In the genomic region with DNA sequence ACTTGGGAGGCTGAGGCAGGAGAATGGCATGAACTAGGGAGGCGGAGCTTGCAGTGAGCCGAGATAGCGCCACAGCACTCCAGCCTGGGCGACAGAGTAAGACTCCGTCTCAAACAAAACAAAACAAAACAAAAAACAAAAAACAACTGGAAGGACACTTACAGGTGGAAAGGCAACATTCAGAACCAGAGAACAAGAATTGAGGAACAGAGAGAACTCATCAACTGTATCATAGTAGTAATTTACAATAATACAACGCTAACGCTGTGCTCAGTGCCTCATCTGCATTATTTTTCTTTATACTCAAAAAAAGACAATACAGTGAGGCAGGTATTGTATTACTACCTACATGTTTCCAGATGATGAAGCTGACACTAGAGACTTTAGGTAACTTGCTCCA, we compare ENCODE assay signal across 8 cellular contexts. TPM values are rescaled to one million over a fixed set of nuclear protein-coding genes. Genes with fewer than 3 reads are reported as not detected.
DNase-seq lines count a peak whose midpoint lies in the region; TF ChIP-seq lines count a peak whose summit lies in the region.
"Not testable (repeated sequence)": the region's sequence is repeated elsewhere in the genome, so short reads cannot be mapped to it uniquely, and the experiment has no call there.

No MANE protein-coding gene starts in this region.

- H3K4me1 ChIP-seq in Caco-2 = peaks cover 14% of the 10 kb centered on the region; the same call in 1 of the 2 replicates
- H3K4me1 ChIP-seq in HUES6 (ENCODE audit: control insufficient read depth, insufficient read depth, low read length) = peaks cover 11% of the 10 kb centered on the region
- not testable (repeated sequence) for H3K4me1 ChIP-seq in iPS-15b (ENCODE audit: control insufficient read depth, insufficient read depth, low read length)

- BruUV-seq in Caco-2 (replicated peaks; lab: Mats Ljungman, UMichigan) = not testable (repeated sequence)

- H2AFZ ChIP-seq in SU-DHL-6 (ENCODE audit: low read depth, low read length, severe bottlenecking) = not testable (repeated sequence)

- H3K4me1 Mint-ChIP-seq in Caco-2 (ENCODE audit: low read depth, unreplicated experiment) (peaks cover 21% of the 10 kb centered on the region), nephron (peaks cover 11% of the 10 kb centered on the region)
- peaks cover 23% of the 10 kb centered on the region for H3K4me1 Mint-ChIP-seq in activated T-helper 2 cell treated with anti-CD3 and anti-CD28 coated beads, Interferon-gamma antibody, Interleukin-2, Interleukin-4, amounts not matched to agents 10 μg/mL and 5 μg/mL and 100 μg/mL, durations not matched to agents 14 hours and 24 hours and 36 hours (ENCODE audit: low read depth)
- peaks cover 55% of the 10 kb centered on the region for H3K4me1 Mint-ChIP-seq in dendritic cell treated with granulocyte-macrophage colony-stimulating factor and Interleukin-4, amounts not matched to agents 40 ng/mL and 50 ng/mL, for 4 days (ENCODE audit: low read depth)
- peaks cover 60% of the 10 kb centered on the region for H3K4me1 Mint-ChIP-seq in stimulated activated naive CD8-positive, alpha-beta T cell treated with anti-CD3 and anti-CD28 coated beads, Interleukin-15, Interleukin-2, amounts not matched to agents 100 ng/mL and 50 ng/mL, for 24 hours (ENCODE audit: low read depth)

- H3K9me3 Mint-ChIP-seq in Caco-2 (ENCODE audit: unreplicated experiment); activated T-helper 2 cell treated with anti-CD3 and anti-CD28 coated beads, Interferon-gamma antibody, Interleukin-2, Interleukin-4, amounts not matched to agents 10 μg/mL and 5 μg/mL and 100 μg/mL, durations not matched to agents 14 hours and 24 hours and 36 hours; dendritic cell treated with granulocyte-macrophage colony-stimulating factor and Interleukin-4, amounts not matched to agents 40 ng/mL and 50 ng/mL, for 4 days; nephron; stimulated activated naive CD8-positive, alpha-beta T cell treated with anti-CD3 and anti-CD28 coated beads, Interleukin-15, Interleukin-2, amounts not matched to agents 100 ng/mL and 50 ng/mL, for 24 hours: not testable (repeated sequence)

- not testable (repeated sequence) for TF ChIP-seq CTCF in Caco-2 (IDR thresholded peaks at IDR 0.05; ENCODE audit: insufficient read depth in 1 of 2, low read depth in 1 of 2, low read length in 1 of 2, severe bottlenecking in 1 of 2, unreplicated experiment in 1 of 2); SU-DHL-6 (IDR thresholded peaks at IDR 0.05; ENCODE audit: insufficient read depth, low read length, poor library complexity, severe bottlenecking); nephron (IDR thresholded peaks at IDR 0.05; ENCODE audit: unreplicated experiment in 3 of 3)

- H3F3A ChIP-seq in SU-DHL-6 (ENCODE audit: insufficient read depth) = not testable (repeated sequence)

- H3K36me3 Mint-ChIP-seq in Caco-2 (ENCODE audit: insufficient read depth, unreplicated experiment) = peaks cover 12% of the 10 kb centered on the region
- H3K36me3 Mint-ChIP-seq in activated T-helper 2 cell treated with anti-CD3 and anti-CD28 coated beads, Interferon-gamma antibody, Interleukin-2, Interleukin-4, amounts not matched to agents 10 μg/mL and 5 μg/mL and 100 μg/mL, durations not matched to agents 14 hours and 24 hours and 36 hours (ENCODE audit: low read depth) = peaks cover 15% of the 10 kb centered on the region
- peaks cover 21% of the 10 kb centered on the region for H3K36me3 Mint-ChIP-seq in dendritic cell treated with granulocyte-macrophage colony-stimulating factor and Interleukin-4, amounts not matched to agents 40 ng/mL and 50 ng/mL, for 4 days (ENCODE audit: low read depth)
- not testable (repeated sequence) for H3K36me3 Mint-ChIP-seq in nephron (ENCODE audit: low read depth)
- peaks cover 27% of the 10 kb centered on the region for H3K36me3 Mint-ChIP-seq in stimulated activated naive CD8-positive, alpha-beta T cell treated with anti-CD3 and anti-CD28 coated beads, Interleukin-15, Interleukin-2, amounts not matched to agents 100 ng/mL and 50 ng/mL, for 24 hours (ENCODE audit: low read depth)

- H3K4me3 ChIP-seq in Caco-2 (ENCODE audit: low read depth, low read length) = not testable (repeated sequence)
- 0 out of 2 replicates have a peak overlapping the region, but pooled peaks have one; percentile 32 for H3K4me3 ChIP-seq in HUES6 (ENCODE audit: low read depth, low read length)
- peak overlapping the region; percentile 96 for H3K4me3 ChIP-seq in SU-DHL-6 (ENCODE audit: insufficient read depth, low read length, poor library complexity, severe bottlenecking)
- peak overlapping the region; percentile 99 for H3K4me3 ChIP-seq in iPS-15b (ENCODE audit: low read depth, low read length)

- H3K9me2 ChIP-seq in SU-DHL-6 (replicated peaks; ENCODE audit: insufficient read depth, low read length) = not testable (repeated sequence)

- not testable (repeated sequence) for H3K9ac ChIP-seq in HUES6 (ENCODE audit: low read length); iPS-15b (ENCODE audit: low read depth, low read length)
- peak overlapping the region; percentile 82 for H3K9ac ChIP-seq in SU-DHL-6 (ENCODE audit: low read length)

- H3K27me3 ChIP-seq in Caco-2 (replicated peaks; ENCODE audit: control insufficient read depth, insufficient read depth, low read length); HUES6 (ENCODE audit: control insufficient read depth, insufficient read depth, low read length); SU-DHL-6 (ENCODE audit: low read length); iPS-15b (ENCODE audit: control insufficient read depth, insufficient read depth, low read length): not testable (repeated sequence)

- POLR2A ChIA-PET in Caco-2 (lab: Charles Lee) = not testable (repeated sequence)

- not testable (repeated sequence) for H3K27ac Mint-ChIP-seq in Caco-2 (ENCODE audit: unreplicated experiment); activated T-helper 2 cell treated with anti-CD3 and anti-CD28 coated beads, Interferon-gamma antibody, Interleukin-2, Interleukin-4, amounts not matched to agents 10 μg/mL and 5 μg/mL and 100 μg/mL, durations not matched to agents 14 hours and 24 hours and 36 hours; nephron; stimulated activated naive CD8-positive, alpha-beta T cell treated with anti-CD3 and anti-CD28 coated beads, Interleukin-15, Interleukin-2, amounts not matched to agents 100 ng/mL and 50 ng/mL, for 24 hours
- peak overlapping the region; percentile 32 for H3K27ac Mint-ChIP-seq in dendritic cell treated with granulocyte-macrophage colony-stimulating factor and Interleukin-4, amounts not matched to agents 40 ng/mL and 50 ng/mL, for 4 days

- not testable (repeated sequence) for H4K20me1 ChIP-seq in SU-DHL-6 (ENCODE audit: low read depth, low read length)

- CTCF ChIA-PET in Caco-2 (lab: Charles Lee) = not testable (repeated sequence)

- H3K27ac ChIP-seq in HUES6 (ENCODE audit: low read depth, low read length); SU-DHL-6 (ENCODE audit: low read depth, low read length): not testable (repeated sequence)

- intact Hi-C loops in Caco-2 (cut with micrococcal nuclease; ENCODE audit: unreplicated experiment); dendritic cell treated with granulocyte-macrophage colony-stimulating factor and Interleukin-4, amounts not matched to agents 40 ng/mL and 50 ng/mL, for 4 days (cut with micrococcal nuclease): not testable (repeated sequence)
- intact Hi-C loops in activated T-helper 2 cell treated with anti-CD3 and anti-CD28 coated beads, Interferon-gamma antibody, Interleukin-2, Interleukin-4, amounts not matched to agents 10 μg/mL and 5 μg/mL and 100 μg/mL, durations not matched to agents 14 hours and 24 hours and 36 hours (cut with micrococcal nuclease) = loop anchor here (5.0 kb wide), 1 partner anchor 1893 kb away; a partner anchor contains a TSS

- not testable (repeated sequence) for DNase-seq in Caco-2; activated T-helper 2 cell treated with anti-CD3 and anti-CD28 coated beads, Interferon-gamma antibody, Interleukin-2, Interleukin-4, amounts not matched to agents 10 μg/mL and 5 μg/mL and 100 μg/mL, durations not matched to agents 14 hours and 24 hours and 36 hours (ENCODE audit: low spot score)

- not testable (repeated sequence) for H3K27me3 Mint-ChIP-seq in Caco-2 (ENCODE audit: insufficient read depth, unreplicated experiment); activated T-helper 2 cell treated with anti-CD3 and anti-CD28 coated beads, Interferon-gamma antibody, Interleukin-2, Interleukin-4, amounts not matched to agents 10 μg/mL and 5 μg/mL and 100 μg/mL, durations not matched to agents 14 hours and 24 hours and 36 hours (ENCODE audit: low read depth); dendritic cell treated with granulocyte-macrophage colony-stimulating factor and Interleukin-4, amounts not matched to agents 40 ng/mL and 50 ng/mL, for 4 days; nephron (ENCODE audit: low read depth); stimulated activated naive CD8-positive, alpha-beta T cell treated with anti-CD3 and anti-CD28 coated beads, Interleukin-15, Interleukin-2, amounts not matched to agents 100 ng/mL and 50 ng/mL, for 24 hours

- peaks cover 63% of the 10 kb centered on the region for H3K79me2 ChIP-seq in SU-DHL-6 (ENCODE audit: insufficient read depth, low read length)

- H3K4me3 Mint-ChIP-seq in Caco-2 (ENCODE audit: unreplicated experiment) (peak overlapping the region; percentile 95), nephron (peak overlapping the region; percentile 92 to 98 (median 97))
- H3K4me3 Mint-ChIP-seq in activated T-helper 2 cell treated with anti-CD3 and anti-CD28 coated beads, Interferon-gamma antibody, Interleukin-2, Interleukin-4, amounts not matched to agents 10 μg/mL and 5 μg/mL and 100 μg/mL, durations not matched to agents 14 hours and 24 hours and 36 hours (ENCODE audit: low read depth) = peak overlapping the region; percentile 58
- H3K4me3 Mint-ChIP-seq in dendritic cell treated with granulocyte-macrophage colony-stimulating factor and Interleukin-4, amounts not matched to agents 40 ng/mL and 50 ng/mL, for 4 days = not testable (repeated sequence)
- H3K4me3 Mint-ChIP-seq in stimulated activated naive CD8-positive, alpha-beta T cell treated with anti-CD3 and anti-CD28 coated beads, Interleukin-15, Interleukin-2, amounts not matched to agents 100 ng/mL and 50 ng/mL, for 24 hours = peak overlapping the region; percentile 98

- H3K9me3 ChIP-seq in Caco-2; HUES6 (ENCODE audit: control insufficient read depth, insufficient read depth, low read depth, low read length); SU-DHL-6 (ENCODE audit: insufficient read depth, low read length); iPS-15b (ENCODE audit: control insufficient read depth, insufficient read depth, low read length): not testable (repeated sequence)

- H3K36me3 ChIP-seq in Caco-2 (ENCODE audit: control insufficient read depth, insufficient read depth, low read length); HUES6 (ENCODE audit: control insufficient read depth, insufficient read depth, low read length); SU-DHL-6 (ENCODE audit: low read length); iPS-15b (ENCODE audit: control insufficient read depth, insufficient read depth, low read length): not testable (repeated sequence)

- peak overlapping the region; percentile 97 for H3K4me2 ChIP-seq in SU-DHL-6 (ENCODE audit: low read depth, low read length, poor library complexity, severe bottlenecking)

RNA-seq across cellular contexts. Expression of a gene that starts 1.6 kb away (rescaled TPM):
- total RNA-seq in Caco-2 (2022) = 20.3 and 20.5 TPM in 2 replicates
- 27.6 and 27.8 TPM in 2 replicates for total RNA-seq in activated T-helper 2 cell treated with anti-CD3 and anti-CD28 coated beads, Interferon-gamma antibody, Interleukin-2, Interleukin-4, amounts not matched to agents 10 μg/mL and 5 μg/mL and 100 μg/mL, durations not matched to agents 14 hours and 24 hours and 36 hours
